ENCODE assay signal across 37 cellular contexts in genomic region chr11:121769191-121769590, GRCh38.
"Had no signal": no experiment of that assay in that cellular context is flagged by ENCODE, and none has a peak within 500 bp of the region (broad histone marks: within the 10 kb centered on the region; RNA-seq: fewer than 3 reads in every experiment).

No MANE protein-coding gene starts in this region.

- H3K27ac ChIP-seq: ascending aorta, cardiac muscle cell, VCaP had no signal

- H3K36me3 ChIP-seq: ascending aorta, cardiac muscle cell had no signal

- H3K27me3 ChIP-seq: ascending aorta, cardiac muscle cell had no signal

- H3K9me3 ChIP-seq: ascending aorta had no signal

- H3K27ac Mint-ChIP-seq: activated CD4-positive, alpha-beta memory T cell treated with anti-CD3 and anti-CD28 coated beads, Interleukin-2, amount 10 ng/mL, durations not matched to agents 7 days and 5 days; activated CD4-positive, alpha-beta T cell treated with anti-CD3 and anti-CD28 coated beads for 36 hours; activated CD4-positive, alpha-beta T cell treated with anti-CD3 and anti-CD28 coated beads, Interleukin-2, amount 10 ng/mL, durations not matched to agents 7 days and 5 days; activated CD8-positive, alpha-beta memory T cell treated with anti-CD3 and anti-CD28 coated beads, Interleukin-2, amount 10 ng/mL, durations not matched to agents 7 days and 5 days; activated CD8-positive, alpha-beta T cell treated with anti-CD3 and anti-CD28 coated beads, Interleukin-2, amount 10 ng/mL, durations not matched to agents 7 days and 5 days; activated naive CD4-positive, alpha-beta T cell treated with anti-CD3 and anti-CD28 coated beads, Interleukin-2, amount 10 ng/mL, durations not matched to agents 7 days and 5 days; activated naive CD4-positive, alpha-beta T cell treated with anti-CD3 and anti-CD28 coated beads, Interleukin-2, amount 50 U/mL, for 24 hours; activated naive CD8-positive, alpha-beta T cell; activated naive CD8-positive, alpha-beta T cell treated with anti-CD3 and anti-CD28 coated beads, Interleukin-2, amount 10 ng/mL, durations not matched to agents 7 days and 5 days; activated naive CD8-positive, alpha-beta T cell treated with anti-CD3 and anti-CD28 coated beads, Interleukin-2, amount 50 U/mL, for 24 hours; activated T-cell treated with anti-CD3 and anti-CD28 coated beads, Interleukin-2, amount 50 U/mL, for 24 hours; activated T-helper 2 cell treated with anti-CD3 and anti-CD28 coated beads, Interferon-gamma antibody, Interleukin-2, Interleukin-4, amounts not matched to agents 10 μg/mL and 5 μg/mL and 100 μg/mL, durations not matched to agents 14 hours and 24 hours and 36 hours; T-helper 1 cell treated with Interleukin-12 subunit alpha and Interleukin-12 subunit beta and Interleukin-4 antibody, amounts not matched to agents 30 μg/mL and 1 μg/mL, for 36 hours; T-helper 2 cell treated with Interferon-gamma antibody and Interleukin-4, amounts not matched to agents 5 μg/mL and 100 μg/mL, for 36 hours had no signal

- DNase-seq: activated CD4-positive, alpha-beta memory T cell treated with anti-CD3 and anti-CD28 coated beads, Interleukin-2, amount 10 ng/mL, durations not matched to agents 7 days and 5 days; activated CD4-positive, alpha-beta T cell treated with anti-CD3 and anti-CD28 coated beads for 1 hour; activated CD4-positive, alpha-beta T cell treated with anti-CD3 and anti-CD28 coated beads for 36 hours; activated CD4-positive, alpha-beta T cell treated with anti-CD3 and anti-CD28 coated beads for 48 hours; activated CD4-positive, alpha-beta T cell treated with anti-CD3 and anti-CD28 coated beads, Interleukin-2, amount 10 ng/mL, durations not matched to agents 7 days and 5 days; activated CD4-positive, alpha-beta T cell treated with anti-CD3 and anti-CD28 coated beads, Interleukin-2, amount 50 U/mL, for 48 hours; activated CD4-positive, CD25-positive, alpha-beta regulatory T cell; activated CD8-positive, alpha-beta memory T cell treated with anti-CD3 and anti-CD28 coated beads for 24 hours; activated CD8-positive, alpha-beta memory T cell treated with anti-CD3 and anti-CD28 coated beads, Interleukin-2, amount 10 ng/mL, durations not matched to agents 7 days and 5 days; activated CD8-positive, alpha-beta memory T cell treated with anti-CD3 and anti-CD28 coated beads, Interleukin-2, amount 50 U/mL, for 48 hours; activated CD8-positive, alpha-beta T cell treated with anti-CD3 and anti-CD28 coated beads, Interleukin-2, amount 10 ng/mL, durations not matched to agents 7 days and 5 days; activated effector memory CD4-positive, alpha-beta T cell treated with Interleukin-2 at 50 U/mL for 16 hours; activated gamma-delta T cell; activated naive CD4-positive, alpha-beta T cell treated with anti-CD3 and anti-CD28 coated beads, Interleukin-2, amount 10 ng/mL, durations not matched to agents 7 days and 5 days; activated naive CD4-positive, alpha-beta T cell treated with Interleukin-2 at 50 U/mL for 16 hours; activated naive CD8-positive, alpha-beta T cell treated with anti-CD3 and anti-CD28 coated beads, Interleukin-2, amount 10 ng/mL, durations not matched to agents 7 days and 5 days; activated naive CD8-positive, alpha-beta T cell treated with anti-CD3 and anti-CD28 coated beads, Interleukin-2, amount 50 U/mL, for 24 hours; activated T-cell treated with anti-CD3 and anti-CD28 coated beads, Interleukin-2, amount 50 U/mL, for 24 hours; activated T-cell treated with anti-CD3 and anti-CD28 coated beads, Interleukin-2, amount 50 U/mL, for 48 hours; amygdala; anterior cingulate cortex; caudate nucleus; cerebellar nuclear complex; T-helper 1 cell; T-helper 2 cell; T-helper 9 cell had no signal

- H3K36me3 Mint-ChIP-seq: activated CD8-positive, alpha-beta memory T cell treated with anti-CD3 and anti-CD28 coated beads, Interleukin-2, amount 10 ng/mL, durations not matched to agents 7 days and 5 days; activated naive CD4-positive, alpha-beta T cell treated with anti-CD3 and anti-CD28 coated beads, Interleukin-2, amount 10 ng/mL, durations not matched to agents 7 days and 5 days; activated naive CD4-positive, alpha-beta T cell treated with anti-CD3 and anti-CD28 coated beads, Interleukin-2, amount 50 U/mL, for 24 hours; activated naive CD8-positive, alpha-beta T cell; activated naive CD8-positive, alpha-beta T cell treated with anti-CD3 and anti-CD28 coated beads, Interleukin-2, amount 10 ng/mL, durations not matched to agents 7 days and 5 days; brain had no signal

- ATAC-seq: activated CD4-positive, alpha-beta T cell treated with anti-CD3 and anti-CD28 coated beads for 36 hours; activated CD4-positive, CD25-positive, alpha-beta regulatory T cell treated with anti-CD3 and anti-CD28 coated beads, Interleukin-2, amount 50 U/mL, for 24 hours; activated CD8-positive, alpha-beta memory T cell treated with anti-CD3 and anti-CD28 coated beads, Interleukin-2, amount 10 ng/mL, durations not matched to agents 7 days and 5 days; activated CD8-positive, alpha-beta T cell treated with anti-CD3 and anti-CD28 coated beads, Interleukin-2, amount 10 ng/mL, durations not matched to agents 7 days and 5 days; activated naive CD8-positive, alpha-beta T cell treated with anti-CD3 and anti-CD28 coated beads, Interleukin-2, amount 50 U/mL, for 24 hours had no signal

- H3K4me3 ChIP-seq: ascending aorta, cardiac muscle cell had no signal

- H3K4me1 Mint-ChIP-seq: activated CD4-positive, alpha-beta memory T cell treated with anti-CD3 and anti-CD28 coated beads, Interleukin-2, amount 10 ng/mL, durations not matched to agents 7 days and 5 days; activated CD4-positive, alpha-beta T cell treated with anti-CD3 and anti-CD28 coated beads, Interleukin-2, amount 10 ng/mL, durations not matched to agents 7 days and 5 days; activated CD8-positive, alpha-beta memory T cell treated with anti-CD3 and anti-CD28 coated beads, Interleukin-2, amount 10 ng/mL, durations not matched to agents 7 days and 5 days; activated naive CD4-positive, alpha-beta T cell treated with anti-CD3 and anti-CD28 coated beads, Interleukin-2, amount 10 ng/mL, durations not matched to agents 7 days and 5 days; activated naive CD4-positive, alpha-beta T cell treated with anti-CD3 and anti-CD28 coated beads, Interleukin-2, amount 50 U/mL, for 24 hours; activated naive CD8-positive, alpha-beta T cell treated with anti-CD3 and anti-CD28 coated beads, Interleukin-2, amount 10 ng/mL, durations not matched to agents 7 days and 5 days; central memory CD8-positive, alpha-beta T cell had no signal

- H3K9me3 Mint-ChIP-seq: activated CD4-positive, alpha-beta memory T cell treated with anti-CD3 and anti-CD28 coated beads, Interleukin-2, amount 10 ng/mL, durations not matched to agents 7 days and 5 days; activated CD4-positive, alpha-beta T cell treated with anti-CD3 and anti-CD28 coated beads, Interleukin-2, amount 10 ng/mL, durations not matched to agents 7 days and 5 days; activated naive CD4-positive, alpha-beta T cell treated with anti-CD3 and anti-CD28 coated beads, Interleukin-2, amount 10 ng/mL, durations not matched to agents 7 days and 5 days; activated naive CD4-positive, alpha-beta T cell treated with anti-CD3 and anti-CD28 coated beads, Interleukin-2, amount 50 U/mL, for 24 hours; activated naive CD8-positive, alpha-beta T cell treated with anti-CD3 and anti-CD28 coated beads, Interleukin-2, amount 10 ng/mL, durations not matched to agents 7 days and 5 days; activated naive CD8-positive, alpha-beta T cell treated with anti-CD3 and anti-CD28 coated beads, Interleukin-2, amount 50 U/mL, for 24 hours; activated T-cell treated with anti-CD3 and anti-CD28 coated beads, Interleukin-2, amount 50 U/mL, for 24 hours; activated T-helper 2 cell treated with anti-CD3 and anti-CD28 coated beads, Interferon-gamma antibody, Interleukin-2, Interleukin-4, amounts not matched to agents 10 μg/mL and 5 μg/mL and 100 μg/mL, durations not matched to agents 14 hours and 24 hours and 36 hours; central memory CD8-positive, alpha-beta T cell; T-helper 1 cell treated with Interleukin-12 subunit alpha and Interleukin-12 subunit beta and Interleukin-4 antibody, amounts not matched to agents 30 μg/mL and 1 μg/mL, for 36 hours; T-helper 2 cell treated with Interferon-gamma antibody and Interleukin-4, amounts not matched to agents 5 μg/mL and 100 μg/mL, for 36 hours had no signal

- H3K27me3 Mint-ChIP-seq: activated CD4-positive, alpha-beta memory T cell treated with anti-CD3 and anti-CD28 coated beads, Interleukin-2, amount 10 ng/mL, durations not matched to agents 7 days and 5 days; activated CD4-positive, alpha-beta T cell treated with anti-CD3 and anti-CD28 coated beads, Interleukin-2, amount 10 ng/mL, durations not matched to agents 7 days and 5 days; activated CD8-positive, alpha-beta memory T cell treated with anti-CD3 and anti-CD28 coated beads, Interleukin-2, amount 10 ng/mL, durations not matched to agents 7 days and 5 days; activated naive CD8-positive, alpha-beta T cell treated with anti-CD3 and anti-CD28 coated beads, Interleukin-2, amount 10 ng/mL, durations not matched to agents 7 days and 5 days; activated naive CD8-positive, alpha-beta T cell treated with anti-CD3 and anti-CD28 coated beads, Interleukin-2, amount 50 U/mL, for 24 hours; brain had no signal

- H3K4me3 Mint-ChIP-seq: activated CD4-positive, alpha-beta memory T cell treated with anti-CD3 and anti-CD28 coated beads, Interleukin-2, amount 10 ng/mL, durations not matched to agents 7 days and 5 days; activated CD4-positive, alpha-beta T cell treated with anti-CD3 and anti-CD28 coated beads for 36 hours; activated CD4-positive, alpha-beta T cell treated with anti-CD3 and anti-CD28 coated beads, Interleukin-2, amount 10 ng/mL, durations not matched to agents 7 days and 5 days; activated CD8-positive, alpha-beta memory T cell treated with anti-CD3 and anti-CD28 coated beads, Interleukin-2, amount 10 ng/mL, durations not matched to agents 7 days and 5 days; activated CD8-positive, alpha-beta T cell treated with anti-CD3 and anti-CD28 coated beads, Interleukin-2, amount 10 ng/mL, durations not matched to agents 7 days and 5 days; activated naive CD4-positive, alpha-beta T cell treated with anti-CD3 and anti-CD28 coated beads, Interleukin-2, amount 10 ng/mL, durations not matched to agents 7 days and 5 days; activated naive CD4-positive, alpha-beta T cell treated with anti-CD3 and anti-CD28 coated beads, Interleukin-2, amount 50 U/mL, for 24 hours; activated naive CD8-positive, alpha-beta T cell; activated naive CD8-positive, alpha-beta T cell treated with anti-CD3 and anti-CD28 coated beads, Interleukin-2, amount 10 ng/mL, durations not matched to agents 7 days and 5 days; activated naive CD8-positive, alpha-beta T cell treated with anti-CD3 and anti-CD28 coated beads, Interleukin-2, amount 50 U/mL, for 24 hours; activated T-cell treated with anti-CD3 and anti-CD28 coated beads, Interleukin-2, amount 50 U/mL, for 24 hours; brain; central memory CD8-positive, alpha-beta T cell; T-helper 1 cell treated with Interleukin-12 subunit alpha and Interleukin-12 subunit beta and Interleukin-4 antibody, amounts not matched to agents 30 μg/mL and 1 μg/mL, for 36 hours; T-helper 2 cell treated with Interferon-gamma antibody and Interleukin-4, amounts not matched to agents 5 μg/mL and 100 μg/mL, for 36 hours had no signal
